23 cellular contexts compared by ENCODE assay signal in the genomic region with DNA sequence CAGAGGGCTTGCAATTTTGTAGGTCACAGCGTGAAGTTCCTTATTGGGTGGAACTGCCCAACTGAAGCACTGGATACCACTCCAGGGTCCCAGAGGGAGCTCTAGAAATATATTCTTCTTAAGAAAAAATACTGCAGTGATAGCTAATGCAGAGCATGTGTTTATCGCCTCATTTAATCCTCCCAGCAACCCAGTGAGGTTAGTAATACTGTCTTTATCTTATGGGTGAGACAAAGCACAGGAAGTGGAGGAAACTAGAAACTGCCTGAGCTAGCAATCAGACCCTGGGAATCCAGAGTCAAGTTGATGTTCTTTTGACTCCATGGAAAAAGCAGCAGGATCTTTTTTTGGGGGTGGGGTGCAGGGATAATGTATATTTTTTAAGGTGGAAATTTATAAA.
"Had no signal": no experiment of that assay in that cellular context is flagged by ENCODE, and none has a peak within 500 bp of the region (broad histone marks: within the 10 kb centered on the region; RNA-seq: fewer than 3 reads in every experiment).

No MANE protein-coding gene starts in this region.

- H3K36me3 ChIP-seq: esophagus squamous epithelium, lower lobe of right lung, ovary, sigmoid colon, spleen, tibial artery, WERI-Rb-1 had no signal

- H3K4me3 Mint-ChIP-seq: activated naive CD4-positive, alpha-beta T cell treated with anti-CD3 and anti-CD28 coated beads, Interleukin-2, amount 50 U/mL, for 24 hours; dendritic cell treated with granulocyte-macrophage colony-stimulating factor and Interleukin-4, amounts not matched to agents 40 ng/mL and 50 ng/mL, for 4 days; natural killer cell had no signal

- H3K27ac ChIP-seq: esophagus squamous epithelium, hepatocyte, lower lobe of right lung, ovary, psoas muscle, sigmoid colon, spleen, tibial artery, WERI-Rb-1 had no signal

- H3K9me3 Mint-ChIP-seq: dendritic cell treated with granulocyte-macrophage colony-stimulating factor and Interleukin-4, amounts not matched to agents 40 ng/mL and 50 ng/mL, for 4 days; natural killer cell had no signal

- H3K27ac Mint-ChIP-seq: activated naive CD4-positive, alpha-beta T cell treated with anti-CD3 and anti-CD28 coated beads, Interleukin-2, amount 50 U/mL, for 24 hours; dendritic cell treated with granulocyte-macrophage colony-stimulating factor and Interleukin-4, amounts not matched to agents 40 ng/mL and 50 ng/mL, for 4 days; natural killer cell had no signal

- H3K27me3 Mint-ChIP-seq: activated naive CD4-positive, alpha-beta T cell treated with anti-CD3 and anti-CD28 coated beads, Interleukin-2, amount 50 U/mL, for 24 hours; dendritic cell treated with granulocyte-macrophage colony-stimulating factor and Interleukin-4, amounts not matched to agents 40 ng/mL and 50 ng/mL, for 4 days had no signal

- H3K4me1 ChIP-seq: esophagus squamous epithelium, lower lobe of right lung, psoas muscle, sigmoid colon, spleen had no signal

- H3K9me3 ChIP-seq: esophagus squamous epithelium, lower lobe of right lung, ovary, psoas muscle, sigmoid colon, spleen, tibial artery had no signal

- H3K27me3 ChIP-seq: esophagus squamous epithelium, hepatocyte, ovary, sigmoid colon, spleen, tibial artery had no signal

- H3K36me3 Mint-ChIP-seq: natural killer cell had no signal

- H3K4me3 ChIP-seq: esophagus squamous epithelium, hepatocyte, lower lobe of right lung, ovary, psoas muscle, sigmoid colon, spleen, tibial artery had no signal

- ATAC-seq: left colon; lower lobe of right lung; natural killer cell; psoas muscle; stimulated activated naive CD8-positive, alpha-beta T cell treated with anti-CD3 and anti-CD28 coated beads, Interleukin-15, Interleukin-2, amounts not matched to agents 100 U/mL and 50 U/mL, for 24 hours had no signal

- H3K4me1 Mint-ChIP-seq: activated naive CD4-positive, alpha-beta T cell treated with anti-CD3 and anti-CD28 coated beads, Interleukin-2, amount 50 U/mL, for 24 hours; natural killer cell had no signal

- DNase-seq: activated CD4-positive, alpha-beta T cell treated with anti-CD3 and anti-CD28 coated beads, Interleukin-2, amount 50 U/mL, for 4 hours; activated gamma-delta T cell; effector memory CD4-positive, alpha-beta T cell; esophagus squamous epithelium; foreskin fibroblast; islet precursor cell; left colon; lower lobe of right lung; natural killer cell; ovary; psoas muscle; sigmoid colon; spleen; stimulated activated CD8-positive, alpha-beta memory T cell treated with anti-CD3 and anti-CD28 coated beads, Interleukin-4, amount 100 ng/mL, for 48 hours; stimulated activated naive CD8-positive, alpha-beta T cell treated with anti-CD3 and anti-CD28 coated beads, Interleukin-15, Interleukin-2, amounts not matched to agents 100 U/mL and 50 U/mL, for 24 hours; substantia nigra; T-helper 1 cell; T1000; tibial artery; WERI-Rb-1 had no signal
